ENCODE assay signal across 8 cellular contexts in the genomic region with DNA sequence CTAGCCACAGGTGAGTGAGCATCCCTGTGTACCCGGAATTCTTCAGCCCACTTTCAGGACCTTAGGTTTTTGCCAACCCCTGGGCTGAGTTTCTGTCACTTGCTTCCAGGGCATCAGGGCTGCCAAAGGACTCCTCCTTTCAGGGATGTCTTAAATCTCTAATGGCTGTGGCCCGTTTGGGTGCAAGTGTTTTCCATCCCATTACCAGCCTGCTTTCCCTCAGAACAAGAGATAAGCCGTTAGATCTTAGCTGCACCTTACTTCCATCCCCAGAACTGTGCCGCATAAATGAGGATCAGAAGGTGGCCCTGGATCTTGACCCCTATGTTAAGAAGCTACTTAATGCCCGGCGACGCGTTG. TPM values are rescaled to one million over a fixed set of nuclear protein-coding genes. Genes with fewer than 3 reads are reported as not detected.
DNase-seq lines count a peak whose midpoint lies in the region; ATAC-seq and TF ChIP-seq lines count a peak whose summit lies in the region.

No MANE protein-coding gene starts in this region.

- BruUV-seq in A673 (replicated peaks; lab: Mats Ljungman, UMichigan) = TSS peak; percentile 75

- no peak for TF ChIP-seq CTCF in A673 (conservative IDR thresholded peaks at IDR 0.05; ENCODE audit: low read depth, low read length)
- TF ChIP-seq CTCF in cardiac fibroblast (IDR thresholded peaks at IDR 0.05; ENCODE audit: low read depth, low read length) = no peak
- TF ChIP-seq CTCF in mucosa of descending colon (IDR thresholded peaks at IDR 0.05) = no peak

- ATAC-seq in mucosa of descending colon (no peak), GM18519 (IDR thresholded peaks at IDR 0.05; ENCODE audit: low FRiP score, unreplicated experiment) (no peak), GM19397 (IDR thresholded peaks at IDR 0.05; ENCODE audit: unreplicated experiment) (no peak)

- H3K27ac ChIP-seq in A673 (ENCODE audit: low read depth, low read length, poor library complexity, severe bottlenecking) (peak overlapping the region; percentile 79), HUES6 (ENCODE audit: low read depth, low read length) (no peak overlapping the region)

- H3K36me3 ChIP-seq in A673 (ENCODE audit: insufficient read depth, low read length, poor library complexity, severe bottlenecking) (peaks cover 34% of the 10 kb centered on the region), HUES6 (ENCODE audit: control insufficient read depth, insufficient read depth, low read length) (peaks cover 42% of the 10 kb centered on the region), mucosa of descending colon (ENCODE audit: low read depth) (peaks cover 6% of the 10 kb centered on the region)

- H3K9me3 ChIP-seq in A673 (ENCODE audit: low read depth, low read length, poor library complexity, severe bottlenecking) = no peaks in the 10 kb centered on the region
- no peaks in the 10 kb centered on the region for H3K9me3 ChIP-seq in HUES6 (ENCODE audit: control insufficient read depth, insufficient read depth, low read depth, low read length)
- H3K9me3 ChIP-seq in mucosa of descending colon = no peaks in the 10 kb centered on the region

- H3K9ac ChIP-seq in HUES6 (ENCODE audit: low read length) = peak overlapping the region; percentile 80

- DNase-seq in A673 (ENCODE audit: low spot score) (no peak), cardiac fibroblast (ENCODE audit: low read depth in 2 of 2) (no peak), mucosa of descending colon (no peak), amygdala (lab: John Stamatoyannopoulos, UW) (no peak)
- no peak for DNase-seq in activated effector memory CD4-positive, alpha-beta T cell treated with Interleukin-2 at 50 U/mL for 16 hours

- H3K27me3 ChIP-seq in A673 (replicated peaks; ENCODE audit: insufficient read depth, low read depth, low read length, poor library complexity) (no peaks in the 10 kb centered on the region), HUES6 (ENCODE audit: control insufficient read depth, insufficient read depth, low read length) (no peaks in the 10 kb centered on the region)

- POLR2A ChIA-PET in A673 (lab: Charles Lee; ENCODE audit: low non-redundant PET) = no interaction called here

- H3K4me1 ChIP-seq in A673 (ENCODE audit: insufficient read depth, low read length, poor library complexity, severe bottlenecking) (peaks cover 13% of the 10 kb centered on the region), HUES6 (ENCODE audit: control insufficient read depth, insufficient read depth, low read length) (peaks cover 5% of the 10 kb centered on the region; the same call in 1 of the 2 replicates), mucosa of descending colon (ENCODE audit: low read depth) (peaks cover 8% of the 10 kb centered on the region)

- CTCF ChIA-PET in A673 (lab: Charles Lee) = no interaction called here

- intact Hi-C loops in A673 (cut with micrococcal nuclease; ENCODE audit: unreplicated experiment) (no loop called here), mucosa of descending colon (cut with DNase I, micrococcal nuclease) (no loop called here)

- peak overlapping the region; percentile 67 for H3K4me3 ChIP-seq in A673 (ENCODE audit: low read depth, low read length, poor library complexity, severe bottlenecking)
- H3K4me3 ChIP-seq in HUES6 (ENCODE audit: low read depth, low read length) = peak overlapping the region; percentile 81
- H3K4me3 ChIP-seq in cardiac fibroblast (replicated peaks in 1 of 2; ENCODE audit: low read depth in 2 of 2, low read length in 2 of 2) = peak overlapping the region; percentile 81 to 91
- peak overlapping the region; percentile 33 for H3K4me3 ChIP-seq in mucosa of descending colon

RNA-seq across cellular contexts. Expression of a gene that starts 0.7 kb away (rescaled TPM):
- total RNA-seq in A673 (2021) (47.4 and 55.9 TPM in 2 replicates), mucosa of descending colon (10 to 100 TPM; 22.6 to 33.7 (median 25.4) TPM)

RNA-seq across cellular contexts. Expression of a gene that starts 11.6 kb away (rescaled TPM):
- total RNA-seq in A673 (2021) (391 and 420 TPM in 2 replicates), mucosa of descending colon (100 to 1,000 TPM in 1 of 3 donors, 10 to 100 TPM in 2; 78.4 to 126 (median 81.3) TPM)

RNA-seq across cellular contexts. Expression of a gene that starts 19.3 kb away (rescaled TPM):
- total RNA-seq in A673 (2021) (0.87 and 1.1 TPM in 2 replicates), mucosa of descending colon (10 to 100 TPM in 1 of 3 donors, 1 to 10 TPM in 2; 2.3 to 16.4 (median 6.0) TPM)

RNA-seq across cellular contexts. Expression of a gene that starts 25.3 kb away (rescaled TPM):
- total RNA-seq in A673 (2021) (99.8 and 101 TPM in 2 replicates), mucosa of descending colon (10 to 100 TPM; 64.2 to 71.8 (median 71.6) TPM)

RNA-seq across cellular contexts. Expression of a gene that starts 30.9 kb away (rescaled TPM):
- total RNA-seq in A673 (2021) (0.72 TPM in 1 of 2 replicates, not detected in the other), mucosa of descending colon (1 to 10 TPM in 2 of 3 donors, under 1 TPM in 1; 0.20 to 5.6 (median 2.4) TPM)

Comparison
In these comparisons a context has a peak if more than half of its experiments do, and no peak if none do; other contexts are left out.
1. H3K4me3 ChIP-seq: peak in every context shown above with its lines; median percentile 86 in cardiac fibroblast; 81 in HUES6; 67 in A673; 33 in mucosa of descending colon.